8 cellular contexts compared by ENCODE assay signal in genomic region chr2:231666171-231667095, GRCh38. TPM values are rescaled to one million over a fixed set of nuclear protein-coding genes. Genes with fewer than 3 reads are reported as not detected.
DNase-seq lines count a peak whose midpoint lies in the region; ATAC-seq, FAIRE-seq and TF ChIP-seq lines count a peak whose summit lies in the region.

No MANE protein-coding gene starts in this region.

- peak overlapping the region; percentile 43 to 73 (median 58) for H3K4me3 ChIP-seq in BLaER1 treated with 17β-estradiol and CSF1 and Interleukin-3, amounts not matched to agents 10 nM and 100 nM
- H3K4me3 ChIP-seq in PC-9 (peak overlapping the region; percentile 62), H1 (ENCODE audit: extremely low read depth in 1 of 4, insufficient read depth in 2 of 4, low read depth in 3 of 4, low read length in 4 of 4) (peak overlapping the region; percentile 9 to 49 (median 17); a peak in 6 of 8 replicates), thymus (ENCODE audit: low read length) (peak overlapping the region; percentile 31)

- H3K4me1 Mint-ChIP-seq in activated CD4-positive, alpha-beta T cell treated with anti-CD3 and anti-CD28 coated beads for 36 hours, result peaks cover 14% of the 10 kb centered on the region

- H2BK12ac ChIP-seq in H1 (ENCODE audit: low read depth, low read length), result peak overlapping the region; percentile 100

- H3K27ac Mint-ChIP-seq in activated CD4-positive, alpha-beta T cell treated with anti-CD3 and anti-CD28 coated beads for 36 hours, result no peak overlapping the region

- peak; percentile 94 to 97 for DNase-seq in PC-9
- DNase-seq in H1 (ENCODE audit: low read depth in 1 of 2, low spot score in 2 of 2), result peak; percentile 87 to 94
- DNase-seq in lung microvascular endothelial cell (ENCODE audit: low read depth in 2 of 2), result peak; percentile 74 to 82
- no peak for DNase-seq in activated CD4-positive, alpha-beta T cell treated with anti-CD3 and anti-CD28 coated beads for 36 hours

- 14% methylated on average over 27 of the region's 32 CpGs; no CpG with 5 or more reads in 1 of the 2 experiments for WGBS in H1 (ENCODE audit: extremely low coverage in 1 of 2, insufficient coverage in 1 of 2, insufficient read length in 1 of 2, insufficient replicate concordance in 2 of 2, low coverage in 1 of 2, low lambda C conversion rate in 2 of 2, missing lambda C conversion rate in 1 of 2), 2 experiments
- 14% methylated on average over 32 of the region's 32 CpGs for WGBS in thymus

- H3K9ac ChIP-seq in BLaER1 treated with 17β-estradiol and CSF1 and Interleukin-3, amounts not matched to agents 10 nM and 100 nM, result peak overlapping the region; percentile 80 to 96 (median 88)
- peak overlapping the region; percentile 15 to 67 (median 40) for H3K9ac ChIP-seq in H1 (replicated peaks in 1 of 4; ENCODE audit: extremely low read depth in 1 of 4, low read depth in 3 of 4, low read length in 3 of 4)

- POLR2A ChIA-PET in PC-9 (lab: Charles Lee; ENCODE audit: unreplicated experiment), result interaction anchor here (0.5 to 1.6 kb wide), 10 partner anchors 9 to 510 kb away, joined by 4 to 20 read pairs (median 6); no protein-coding TSS in a partner anchor
- POLR2A ChIA-PET in H1 (lab: Charles Lee; ENCODE audit: partially characterized antibody), result interaction anchor here (0.5 to 7.3 kb wide), 21 partner anchors 9 to 202 kb away, joined by 3 to 100 read pairs (median 8); partner anchors contain the start of genes NCL and PTMA
- POLR2A ChIA-PET in activated CD4-positive, alpha-beta T cell treated with anti-CD3 and anti-CD28 coated beads for 36 hours (lab: Charles Lee), result no interaction called here

- H3K4ac ChIP-seq in H1 (replicated peaks; ENCODE audit: insufficient read length, low read depth, low read length), result peak overlapping the region; percentile 96

- no peaks in the 10 kb centered on the region for H4K20me1 ChIP-seq in BLaER1 treated with 17β-estradiol and CSF1 and Interleukin-3, amounts not matched to agents 10 nM and 100 nM
- H4K20me1 ChIP-seq in PC-9 (ENCODE audit: insufficient read depth), result no peaks in the 10 kb centered on the region
- no peaks in the 10 kb centered on the region for H4K20me1 ChIP-seq in H1 (replicated peaks in 1 of 2; ENCODE audit: control insufficient read depth in 1 of 2, insufficient read depth in 2 of 2, low read length in 2 of 2)

- H3K9me3 Mint-ChIP-seq in activated CD4-positive, alpha-beta T cell treated with anti-CD3 and anti-CD28 coated beads for 36 hours (ENCODE audit: low read depth), result no peaks in the 10 kb centered on the region

- no peak overlapping the region for H3K23ac ChIP-seq in H1 (ENCODE audit: insufficient read length)

- H3K79me1 ChIP-seq in H1 (ENCODE audit: low read depth, low read length), result no peaks in the 10 kb centered on the region

- H3K36me3 Mint-ChIP-seq in activated CD4-positive, alpha-beta T cell treated with anti-CD3 and anti-CD28 coated beads for 36 hours (ENCODE audit: low read depth), result no peaks in the 10 kb centered on the region

- H3K4me2 ChIP-seq in BLaER1 treated with 17β-estradiol and CSF1 and Interleukin-3, amounts not matched to agents 10 nM and 100 nM, result peak overlapping the region; percentile 87 to 99 (median 94)
- peak overlapping the region; percentile 92 for H3K4me2 ChIP-seq in PC-9
- peak overlapping the region; percentile 50 to 69 for H3K4me2 ChIP-seq in H1 (ENCODE audit: insufficient read depth in 1 of 2, low read depth in 2 of 2, low read length in 2 of 2)

- H2BK20ac ChIP-seq in H1 (ENCODE audit: low read length), result 0 out of 2 replicates have a peak overlapping the region, but pooled peaks have one; percentile 43

- peak; percentile 47 for ATAC-seq in GM19023 (IDR thresholded peaks at IDR 0.05; ENCODE audit: unreplicated experiment)
- ATAC-seq in HG03175 (IDR thresholded peaks at IDR 0.05; ENCODE audit: unreplicated experiment), result peak; percentile 48
- no peak for ATAC-seq in activated CD4-positive, alpha-beta T cell treated with anti-CD3 and anti-CD28 coated beads for 36 hours

- no peaks in the 10 kb centered on the region for H3K27me3 Mint-ChIP-seq in activated CD4-positive, alpha-beta T cell treated with anti-CD3 and anti-CD28 coated beads for 36 hours

- peak overlapping the region; percentile 99 for H2BK5ac ChIP-seq in H1 (ENCODE audit: low read depth, low read length)

- H3F3A ChIP-seq in PC-9 (ENCODE audit: insufficient read depth, low read depth), result peaks cover 14% of the 10 kb centered on the region; the same call in 1 of the 2 replicates

- CTCF ChIA-PET in PC-9 (lab: Charles Lee), result interaction anchor here (0.5 to 1.7 kb wide), 5 partner anchors 9 to 43 kb away, joined by 3 to 10 read pairs (median 4); no protein-coding TSS in a partner anchor
- CTCF ChIA-PET in H1 (lab: Charles Lee; ENCODE audit: partially characterized antibody), result interaction anchor here (0.8 to 31.4 kb wide), 13 partner anchors 8 to 128 kb away, joined by 3 to 555 read pairs (median 4); no protein-coding TSS in a partner anchor
- CTCF ChIA-PET in activated CD4-positive, alpha-beta T cell treated with anti-CD3 and anti-CD28 coated beads for 36 hours (lab: Charles Lee), result interaction anchor here (0.7 to 10.4 kb wide), 3 partner anchors 9 to 55 kb away, joined by 3 to 90 read pairs (median 3); no protein-coding TSS in a partner anchor

- peaks cover 2% of the 10 kb centered on the region; the same call in 1 of the 2 replicates for H3K23me2 ChIP-seq in H1 (ENCODE audit: low read depth, low read length)

- no peaks in the 10 kb centered on the region for H3K9me2 ChIP-seq in PC-9 (ENCODE audit: insufficient read depth)

- peak in 1 of 2 experiments; percentile 6; a peak in 1 of 4 replicates for TF ChIP-seq RAD21 in H1 (IDR thresholded peaks at IDR 0.05 in 1 of 2, conservative IDR thresholded peaks at IDR 0.05 in 1 of 2; ENCODE audit: low read depth in 2 of 2, low read length in 2 of 2)

- H3K4me1 ChIP-seq in BLaER1 treated with 17β-estradiol and CSF1 and Interleukin-3, amounts not matched to agents 10 nM and 100 nM, result peaks cover 85 to 97% (median 92%) of the 10 kb centered on the region in 10 experiments
- H3K4me1 ChIP-seq in PC-9 (replicated peaks; ENCODE audit: insufficient read depth) (peaks cover 40% of the 10 kb centered on the region), H1 (replicated peaks in 1 of 4; ENCODE audit: control insufficient read depth in 3 of 4, insufficient read depth in 4 of 4, low read length in 3 of 4) (peaks cover 0 to 33% (median 13%) of the 10 kb centered on the region in 4 experiments; a peak in 6 of 7 replicates), thymus (ENCODE audit: control insufficient read depth, insufficient read depth, low read length) (peaks cover 30% of the 10 kb centered on the region)

- no TSS peak for BruUV-seq in PC-9 (replicated peaks; lab: Mats Ljungman, UMichigan)

- H4K8ac ChIP-seq in H1 (ENCODE audit: extremely low read depth, insufficient read depth, low read length), result peak overlapping the region; percentile 97

- peak overlapping the region; percentile 81 for H2AFZ ChIP-seq in PC-9
- H2AFZ ChIP-seq in H1 (ENCODE audit: low read length), result no peak overlapping the region

- 0 out of 3 replicates have a peak, but pooled peaks of 1 of the 2 experiments have one; percentile 27 for TF ChIP-seq EP300 in H1 (IDR thresholded peaks at IDR 0.05; ENCODE audit: borderline replicate concordance in 1 of 2, low read depth in 2 of 2, low read length in 2 of 2)

- peak overlapping the region; percentile 90 to 99 (median 95) for H3K27ac ChIP-seq in BLaER1 treated with 17β-estradiol and CSF1 and Interleukin-3, amounts not matched to agents 10 nM and 100 nM
- peak overlapping the region; percentile 96 for H3K27ac ChIP-seq in PC-9
- peak overlapping the region; percentile 95 for H3K27ac ChIP-seq in H1 (ENCODE audit: low read depth, low read length)
- peak overlapping the region; percentile 90 for H3K27ac ChIP-seq in thymus (ENCODE audit: low read depth)

- intact Hi-C loops in PC-9 (cut with micrococcal nuclease; ENCODE audit: unreplicated experiment), result loop anchor here (1.0 kb wide), 1 partner anchor 42 kb away; the partner anchor contains the start of gene PTMA
- intact Hi-C loops in activated CD4-positive, alpha-beta T cell treated with anti-CD3 and anti-CD28 coated beads for 36 hours (cut with DNase I, micrococcal nuclease), result no loop called here

- TF ChIP-seq POLR2A in H1 (IDR thresholded peaks at IDR 0.05; ENCODE audit: control extremely low read depth in 1 of 2, low read depth in 2 of 2, low read length in 2 of 2), result peak in 1 of 2 experiments; percentile 88; a peak in 2 of 3 replicates

- TF ChIP-seq CTCF in PC-9 (conservative IDR thresholded peaks at IDR 0.05) (peak; percentile 26; the same call in 1 of the 2 replicates), H1 (IDR thresholded peaks at IDR 0.05; ENCODE audit: control extremely low read depth in 1 of 3, insufficient read depth in 1 of 3, low read depth in 1 of 3, low read length in 3 of 3) (no peak)

- H3K14ac ChIP-seq in H1 (ENCODE audit: insufficient read length), result no peak overlapping the region

- peak overlapping the region; percentile 36 for H3K56ac ChIP-seq in H1 (replicated peaks; ENCODE audit: insufficient read length, low read depth, low read length)

- H3K36me3 ChIP-seq in BLaER1 treated with 17β-estradiol and CSF1 and Interleukin-3, amounts not matched to agents 10 nM and 100 nM, result no peaks in the 10 kb centered on the region
- H3K36me3 ChIP-seq in PC-9 (ENCODE audit: low read depth) (no peaks in the 10 kb centered on the region), H1 (ENCODE audit: control insufficient read depth in 2 of 4, insufficient read depth in 4 of 4, low read length in 3 of 4) (no peaks in the 10 kb centered on the region), thymus (ENCODE audit: control insufficient read depth, insufficient read depth) (no peaks in the 10 kb centered on the region)

- peak overlapping the region; percentile 98 for H3K18ac ChIP-seq in H1 (ENCODE audit: extremely low read depth, low read length)

- H3K79me2 ChIP-seq in PC-9 (ENCODE audit: low read depth), result peaks cover 4% of the 10 kb centered on the region; the same call in 1 of the 2 replicates
- H3K79me2 ChIP-seq in H1 (ENCODE audit: control insufficient read depth in 1 of 2, insufficient read depth in 2 of 2, low read length in 2 of 2), result no peaks in the 10 kb centered on the region

- no peak for FAIRE-seq in H1 (lab: Jason Lieb, UNC)

- H2BK120ac ChIP-seq in H1 (replicated peaks; ENCODE audit: low read depth, low read length), result peak overlapping the region; percentile 62

- peaks cover 0 to 6% (median 0%) of the 10 kb centered on the region in 11 experiments; a peak in 1 of 22 replicates for H3K9me3 ChIP-seq in BLaER1 treated with 17β-estradiol and CSF1 and Interleukin-3, amounts not matched to agents 10 nM and 100 nM (replicated peaks in 1 of 11)
- no peaks in the 10 kb centered on the region for H3K9me3 ChIP-seq in PC-9 (ENCODE audit: insufficient read depth, low read depth)
- no peaks in the 10 kb centered on the region; a peak in 1 of 4 replicates for H3K9me3 ChIP-seq in H1 (ENCODE audit: insufficient read depth in 2 of 2, low read depth in 1 of 2, low read length in 1 of 2)
- H3K9me3 ChIP-seq in thymus (ENCODE audit: control insufficient read depth), result no peaks in the 10 kb centered on the region

- H2BK15ac ChIP-seq in H1 (ENCODE audit: low read length), result peak overlapping the region; percentile 99

- peak overlapping the region; percentile 53 for H4K5ac ChIP-seq in H1 (ENCODE audit: insufficient read length, low read depth, low read length)

- peak overlapping the region; percentile 43; the same call in 1 of the 2 replicates for H2AK5ac ChIP-seq in H1 (ENCODE audit: low read depth, low read length)

- H3K27me3 ChIP-seq in BLaER1 treated with 17β-estradiol and CSF1 and Interleukin-3, amounts not matched to agents 10 nM and 100 nM, result no peaks in the 10 kb centered on the region
- H3K27me3 ChIP-seq in PC-9 (ENCODE audit: insufficient read depth, low read depth), result no peaks in the 10 kb centered on the region
- H3K27me3 ChIP-seq in H1 (replicated peaks in 1 of 4; ENCODE audit: control insufficient read depth in 3 of 4, extremely low read depth in 1 of 4, insufficient read depth in 3 of 4, low read length in 3 of 4), result peaks cover 0 to 2% (median 0%) of the 10 kb centered on the region in 4 experiments; a peak in 1 of 7 replicates
- H3K27me3 ChIP-seq in thymus (ENCODE audit: control insufficient read depth, insufficient read depth), result no peaks in the 10 kb centered on the region

- H4K91ac ChIP-seq in H1 (replicated peaks; ENCODE audit: insufficient read length, low read length), result peak overlapping the region; percentile 98

- H3K4me3 Mint-ChIP-seq in activated CD4-positive, alpha-beta T cell treated with anti-CD3 and anti-CD28 coated beads for 36 hours, result no peak overlapping the region

RNA-seq across cellular contexts. Expression of gene PTMA, which starts 41.9 kb away (rescaled TPM):
- 1,200 and 1,260 TPM in 2 replicates for total RNA-seq in PC-9 (2021)
- total RNA-seq in H1 (2021; fragmentation: NEBNext Ultra II Directional; extraction: Animal tissue kit (Norgen Biotek cat#: 25700)), result 2,680 and 2,823 TPM in 2 replicates
- polyA plus RNA-seq in H1 (2011; rRNA removed), result 643 and 683 TPM in 2 replicates
- polyA plus RNA-seq in H1 (2011; cell fraction: cytosol; rRNA removed), result 2,462 TPM
- 898 TPM for polyA plus RNA-seq in H1 (2011; cell fraction: nucleus; rRNA removed)
- 2,061 to 2,998 TPM (median 2,419 TPM) in 4 replicates for polyA plus RNA-seq in H1 (2012, experiment 1 of 2)
- 1,442 TPM for polyA plus RNA-seq in H1 (2012, experiment 2 of 2)
- polyA plus RNA-seq in H1 (2013, experiment 1 of 2), result 4,157 TPM
- 3,985 TPM for polyA plus RNA-seq in H1 (2013, experiment 2 of 2)
- 94.7 and 121 TPM in 2 replicates for polyA minus RNA-seq in H1 (2011; rRNA and poly(A)+ RNA removed)
- polyA minus RNA-seq in H1 (2011; cell fraction: cytosol; rRNA and poly(A)+ RNA removed), result 755 TPM
- 623 TPM for polyA minus RNA-seq in H1 (2011; cell fraction: nucleus; rRNA and poly(A)+ RNA removed)
- 822 and 928 TPM in 2 replicates for total RNA-seq in lung microvascular endothelial cell
- 2,183 TPM for polyA plus RNA-seq in thymus
- total RNA-seq in activated CD4-positive, alpha-beta T cell treated with anti-CD3 and anti-CD28 coated beads for 36 hours, result 1,000 to 10,000 TPM; 2,106 to 2,969 TPM
